ENCODE assay signal across 19 cellular contexts in the genomic region with DNA sequence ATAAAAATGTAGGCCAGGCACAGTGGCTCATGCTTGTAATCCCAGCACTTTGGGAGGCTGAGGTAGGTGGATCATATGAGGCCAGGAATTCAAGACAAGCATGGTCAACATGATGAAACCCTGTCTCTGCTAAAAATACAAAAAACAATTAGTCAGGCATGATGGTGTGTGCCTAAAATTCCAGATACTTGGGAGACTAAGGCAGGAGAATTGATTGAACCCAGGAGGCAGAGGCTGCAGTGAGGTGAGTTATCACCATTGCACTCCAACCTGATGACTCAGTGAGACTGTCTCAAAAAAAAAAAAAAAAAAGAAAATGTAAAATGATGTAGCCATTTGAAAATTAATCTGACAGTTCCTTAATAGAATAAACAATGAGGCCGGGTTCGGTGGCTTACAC.
DNase-seq lines count a peak whose midpoint lies in the region; FAIRE-seq and TF ChIP-seq lines count a peak whose summit lies in the region.
"Had no signal": no experiment of that assay in that cellular context is flagged by ENCODE, and none has a peak within 500 bp of the region (broad histone marks: within the 10 kb centered on the region; RNA-seq: fewer than 3 reads in every experiment).

No MANE protein-coding gene starts in this region.

- no peaks in the 10 kb centered on the region for H3K4me1 ChIP-seq in neural progenitor cell
- H3K4me1 ChIP-seq: BLaER1 treated with 17β-estradiol and CSF1 and Interleukin-3, amounts not matched to agents 10 nM and 100 nM had no signal

- H3K4me3 ChIP-seq in bronchial epithelial cell (ENCODE audit: low read depth, low read length) (no peak overlapping the region), neural progenitor cell (no peak overlapping the region)
- H3K4me3 ChIP-seq: BLaER1 treated with 17β-estradiol and CSF1 and Interleukin-3, amounts not matched to agents 10 nM and 100 nM had no signal

- no peaks in the 10 kb centered on the region for H4K20me1 ChIP-seq in neural progenitor cell (ENCODE audit: low read depth)
- H4K20me1 ChIP-seq: BLaER1 treated with 17β-estradiol and CSF1 and Interleukin-3, amounts not matched to agents 10 nM and 100 nM had no signal

- no peak overlapping the region for H3K4me2 ChIP-seq in neural progenitor cell
- H3K4me2 ChIP-seq: BLaER1 treated with 17β-estradiol and CSF1 and Interleukin-3, amounts not matched to agents 10 nM and 100 nM had no signal

- no peaks in the 10 kb centered on the region for H3K9me3 ChIP-seq in neural progenitor cell (ENCODE audit: low read depth)
- H3K9me3 ChIP-seq: BLaER1 treated with 17β-estradiol and CSF1 and Interleukin-3, amounts not matched to agents 10 nM and 100 nM had no signal

- no peak overlapping the region for H3K4me3 Mint-ChIP-seq in neural progenitor cell
- H3K4me3 Mint-ChIP-seq in activated T-helper 1 cell treated with anti-CD3 and anti-CD28 coated beads, Interleukin-12 subunit alpha, Interleukin-12 subunit beta, Interleukin-2, Interleukin-4 antibody, amounts not matched to agents 30 ng/mL and 10 ng/mL and 1 ng/mL, durations not matched to agents 14 hours and 24 hours and 36 hours: no peak overlapping the region
- H3K4me3 Mint-ChIP-seq: CD4-positive, alpha-beta memory T cell had no signal

- H3K27ac ChIP-seq in neural progenitor cell: no peak overlapping the region
- H3K27ac ChIP-seq: BLaER1 treated with 17β-estradiol and CSF1 and Interleukin-3, amounts not matched to agents 10 nM and 100 nM had no signal

- H3K79me2 ChIP-seq in neural progenitor cell (ENCODE audit: low read depth): no peaks in the 10 kb centered on the region

- no peaks in the 10 kb centered on the region for H3K4me1 Mint-ChIP-seq in neural progenitor cell
- H3K4me1 Mint-ChIP-seq in activated T-helper 1 cell treated with anti-CD3 and anti-CD28 coated beads, Interleukin-12 subunit alpha, Interleukin-12 subunit beta, Interleukin-2, Interleukin-4 antibody, amounts not matched to agents 30 ng/mL and 10 ng/mL and 1 ng/mL, durations not matched to agents 14 hours and 24 hours and 36 hours (ENCODE audit: low read depth): peaks cover 28% of the 10 kb centered on the region

- no peak overlapping the region for H3K27ac Mint-ChIP-seq in neural progenitor cell
- no peak overlapping the region for H3K27ac Mint-ChIP-seq in activated T-helper 1 cell treated with anti-CD3 and anti-CD28 coated beads, Interleukin-12 subunit alpha, Interleukin-12 subunit beta, Interleukin-2, Interleukin-4 antibody, amounts not matched to agents 30 ng/mL and 10 ng/mL and 1 ng/mL, durations not matched to agents 14 hours and 24 hours and 36 hours

- DNase-seq in EL: peak; percentile 4
- peak; percentile 0 for DNase-seq in HT1080 (ENCODE audit: low read depth)
- DNase-seq in bronchial epithelial cell (ENCODE audit: low read depth): peak; percentile 45
- DNase-seq in renal cortical epithelial cell (ENCODE audit: low read depth): peak; percentile 19
- DNase-seq in SW480 (ENCODE audit: low spot score): no peak
- DNase-seq in GM10248 (ENCODE audit: extremely low spot score): no peak
- DNase-seq in neural progenitor cell (ENCODE audit: low spot score): no peak
- no peak for DNase-seq in activated T-helper 1 cell treated with anti-CD3 and anti-CD28 coated beads, Interleukin-12 subunit alpha, Interleukin-12 subunit beta, Interleukin-2, Interleukin-4 antibody, amounts not matched to agents 30 ng/mL and 10 ng/mL and 1 ng/mL, durations not matched to agents 14 hours and 24 hours and 36 hours (ENCODE audit: low spot score)
- DNase-seq: CD4-positive, alpha-beta memory T cell; DMS153; GF-D8; H7; KBM-7; NCI-H1694; NCI-H2081 treated with DMSO at 0.1 percent for 48 hours; NCI-H446; NCI-H526 treated with DMSO at 0.1 percent for 48 hours; SHP77 had no signal

- H3K36me3 ChIP-seq in bronchial epithelial cell (ENCODE audit: control insufficient read depth, insufficient read depth, low read length): no peaks in the 10 kb centered on the region
- H3K36me3 ChIP-seq in neural progenitor cell: no peaks in the 10 kb centered on the region
- H3K36me3 ChIP-seq: BLaER1 treated with 17β-estradiol and CSF1 and Interleukin-3, amounts not matched to agents 10 nM and 100 nM had no signal

- H3K27me3 ChIP-seq in bronchial epithelial cell (ENCODE audit: control insufficient read depth, insufficient read depth, low read length) (no peaks in the 10 kb centered on the region), neural progenitor cell (no peaks in the 10 kb centered on the region)
- H3K27me3 ChIP-seq: BLaER1 treated with 17β-estradiol and CSF1 and Interleukin-3, amounts not matched to agents 10 nM and 100 nM had no signal

- H3K27me3 Mint-ChIP-seq in neural progenitor cell (ENCODE audit: insufficient read depth, low read depth): no peaks in the 10 kb centered on the region
- H3K27me3 Mint-ChIP-seq in activated T-helper 1 cell treated with anti-CD3 and anti-CD28 coated beads, Interleukin-12 subunit alpha, Interleukin-12 subunit beta, Interleukin-2, Interleukin-4 antibody, amounts not matched to agents 30 ng/mL and 10 ng/mL and 1 ng/mL, durations not matched to agents 14 hours and 24 hours and 36 hours (ENCODE audit: insufficient read depth): no peaks in the 10 kb centered on the region
- H3K27me3 Mint-ChIP-seq: CD4-positive, alpha-beta memory T cell had no signal

- no peaks in the 10 kb centered on the region for H3K9me3 Mint-ChIP-seq in neural progenitor cell
- H3K9me3 Mint-ChIP-seq in activated T-helper 1 cell treated with anti-CD3 and anti-CD28 coated beads, Interleukin-12 subunit alpha, Interleukin-12 subunit beta, Interleukin-2, Interleukin-4 antibody, amounts not matched to agents 30 ng/mL and 10 ng/mL and 1 ng/mL, durations not matched to agents 14 hours and 24 hours and 36 hours: no peaks in the 10 kb centered on the region
- H3K9me3 Mint-ChIP-seq: CD4-positive, alpha-beta memory T cell had no signal

- H3K36me3 Mint-ChIP-seq in neural progenitor cell: no peaks in the 10 kb centered on the region
- peaks cover 32% of the 10 kb centered on the region for H3K36me3 Mint-ChIP-seq in activated T-helper 1 cell treated with anti-CD3 and anti-CD28 coated beads, Interleukin-12 subunit alpha, Interleukin-12 subunit beta, Interleukin-2, Interleukin-4 antibody, amounts not matched to agents 30 ng/mL and 10 ng/mL and 1 ng/mL, durations not matched to agents 14 hours and 24 hours and 36 hours (ENCODE audit: low read depth)

- FAIRE-seq in bronchial epithelial cell (lab: Jason Lieb, UNC): no peak

- intact Hi-C loops in activated T-helper 1 cell treated with anti-CD3 and anti-CD28 coated beads, Interleukin-12 subunit alpha, Interleukin-12 subunit beta, Interleukin-2, Interleukin-4 antibody, amounts not matched to agents 30 ng/mL and 10 ng/mL and 1 ng/mL, durations not matched to agents 14 hours and 24 hours and 36 hours (cut with micrococcal nuclease): no loop called here

- H3K9ac ChIP-seq in neural progenitor cell: no peak overlapping the region
- H3K9ac ChIP-seq: BLaER1 treated with 17β-estradiol and CSF1 and Interleukin-3, amounts not matched to agents 10 nM and 100 nM had no signal

- no peaks in the 10 kb centered on the region for H3F3A ChIP-seq in neural progenitor cell (ENCODE audit: low read depth)

- CTCF ChIA-PET in GM10248 (lab: Yijun Ruan, JAX): no interaction called here

- POLR2A ChIA-PET in GM10248 (lab: Yijun Ruan, JAX): no interaction called here

- TF ChIP-seq CTCF in bronchial epithelial cell (IDR thresholded peaks at IDR 0.05; ENCODE audit: insufficient read depth, low read length, severe bottlenecking) (no peak), GM10248 (IDR thresholded peaks at IDR 0.05; ENCODE audit: control extremely low read depth, extremely low read depth, low read depth, missing control alignments) (no peak), neural progenitor cell (IDR thresholded peaks at IDR 0.05) (no peak)

- no peak overlapping the region for H2AFZ ChIP-seq in neural progenitor cell (replicated peaks)

Comparison
In these comparisons a context has a peak if more than half of its experiments do, and no peak if none do; other contexts are left out.
1. DNase-seq: peak in EL (single experiment), HT1080 (single experiment), bronchial epithelial cell (single experiment) and renal cortical epithelial cell (single experiment); none in SW480 (single experiment), GM10248 (single experiment), neural progenitor cell (single experiment) and activated T-helper 1 cell treated with anti-CD3 and anti-CD28 coated beads, Interleukin-12 subunit alpha, Interleukin-12 subunit beta, Interleukin-2, Interleukin-4 antibody, amounts not matched to agents 30 ng/mL and 10 ng/mL and 1 ng/mL, durations not matched to agents 14 hours and 24 hours and 36 hours (single experiment).